In the genomic region with DNA sequence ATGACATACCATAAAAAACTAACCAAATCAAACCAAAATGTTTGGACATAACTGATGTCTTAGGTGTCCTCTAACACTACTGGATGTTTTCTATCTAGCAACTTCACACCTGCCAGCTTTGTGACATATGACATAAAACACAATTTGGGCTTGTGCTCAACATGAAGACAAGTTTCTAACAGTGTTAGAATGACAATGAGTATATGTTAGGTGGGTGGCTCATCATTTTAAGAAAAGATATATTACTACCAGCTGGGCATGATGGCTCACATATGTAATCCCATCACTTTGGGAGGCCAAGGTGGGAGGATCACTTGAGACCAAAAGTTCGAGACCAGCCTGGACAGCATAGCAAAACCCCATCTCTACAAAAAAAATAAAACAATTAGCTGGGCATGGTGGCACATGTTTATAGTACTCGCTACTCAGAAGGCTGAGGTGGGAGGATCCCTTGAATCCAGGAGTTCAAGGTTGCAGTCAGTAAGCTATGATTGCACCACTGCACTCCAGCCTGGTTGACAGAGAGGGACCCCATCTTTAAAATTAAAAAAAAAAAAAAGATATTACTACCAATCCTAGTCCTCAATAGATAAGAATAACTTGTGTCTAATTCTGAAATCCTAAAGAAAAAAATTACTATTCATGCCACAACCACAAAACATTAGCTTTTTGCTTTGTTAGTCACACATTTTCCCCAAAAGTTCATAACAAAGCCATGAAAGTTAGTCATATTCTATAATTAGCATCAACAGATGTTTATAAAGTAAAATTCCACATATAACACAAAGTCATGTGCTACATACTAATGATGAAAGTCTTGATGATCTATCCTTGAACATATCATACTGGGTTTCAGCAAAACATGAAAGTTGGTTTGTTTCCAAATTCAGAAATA, we compare ENCODE assay signal across 13 cellular contexts. TPM values are rescaled to one million over a fixed set of nuclear protein-coding genes. Genes with fewer than 3 reads are reported as not detected.
DNase-seq lines count a peak whose midpoint lies in the region; ATAC-seq and TF ChIP-seq lines count a peak whose summit lies in the region.
"Had no signal": no experiment of that assay in that cellular context is flagged by ENCODE, and none has a peak within 500 bp of the region (broad histone marks: within the 10 kb centered on the region; RNA-seq: fewer than 3 reads in every experiment).

No MANE protein-coding gene starts in this region.

- H4K91ac ChIP-seq in H9 (ENCODE audit: insufficient read length, low read depth, low read length): no peak overlapping the region

- no peak overlapping the region for H3K4me2 ChIP-seq in H9 (ENCODE audit: insufficient read depth, insufficient read length, low read length)

- H2BK12ac ChIP-seq in H9 (ENCODE audit: insufficient read length, low read depth, low read length): no peak overlapping the region

- H3K56ac ChIP-seq in H9 (ENCODE audit: insufficient read length, low read depth, low read length): no peak overlapping the region

- H3K36me3 Mint-ChIP-seq in CD4-positive, alpha-beta T cell (ENCODE audit: low read depth): peaks cover 20% of the 10 kb centered on the region
- no peaks in the 10 kb centered on the region for H3K36me3 Mint-ChIP-seq in H9 (ENCODE audit: insufficient read depth in 1 of 3, low read depth in 3 of 3)

- TF ChIP-seq CTCF in AG09319 (IDR thresholded peaks at IDR 0.05; ENCODE audit: low read depth, low read length) (no peak), cardiac fibroblast (IDR thresholded peaks at IDR 0.05; ENCODE audit: low read depth, low read length) (no peak), H9 (conservative IDR thresholded peaks at IDR 0.05) (no peak)
- TF ChIP-seq CTCF in CD4-positive, alpha-beta T cell (IDR thresholded peaks at IDR 0.05): no peak

- POLR2A ChIA-PET in CD4-positive, alpha-beta T cell (lab: Charles Lee): interaction anchor here (0.6 kb wide), 1 partner anchor 101 kb away, joined by 3 read pairs; no protein-coding TSS in a partner anchor

- no peaks in the 10 kb centered on the region for H3K9me3 ChIP-seq in CD4-positive, alpha-beta T cell (ENCODE audit: control insufficient read depth, low read length)
- H3K9me3 ChIP-seq in H9 (ENCODE audit: control insufficient read depth, low read depth, low read length): no peaks in the 10 kb centered on the region
- H3K9me3 ChIP-seq: sigmoid colon had no signal

- no peaks in the 10 kb centered on the region for H3K79me1 ChIP-seq in H9 (ENCODE audit: insufficient read depth, low read depth, low read length, poor library complexity, severe bottlenecking)

- intact Hi-C loops in CD4-positive, alpha-beta T cell (cut with DNase I, micrococcal nuclease): no loop called here

- H3K27me3 ChIP-seq in CD4-positive, alpha-beta T cell (ENCODE audit: control insufficient read depth, insufficient read depth, low read length): no peaks in the 10 kb centered on the region
- H3K27me3 ChIP-seq in H9 (ENCODE audit: insufficient read depth, low read length): no peaks in the 10 kb centered on the region
- H3K27me3 ChIP-seq: sigmoid colon had no signal

- ATAC-seq in HG03139 (IDR thresholded peaks at IDR 0.05; ENCODE audit: unreplicated experiment) (no peak), HG02938 (IDR thresholded peaks at IDR 0.05; ENCODE audit: unreplicated experiment) (no peak)
- no peak for ATAC-seq in CD4-positive, alpha-beta T cell (ENCODE audit: poor library complexity)

- no peaks in the 10 kb centered on the region for H3K9me3 Mint-ChIP-seq in CD4-positive, alpha-beta T cell
- no peaks in the 10 kb centered on the region for H3K9me3 Mint-ChIP-seq in H9

- H3K4me3 ChIP-seq in cardiac fibroblast (replicated peaks in 1 of 2; ENCODE audit: low read depth in 2 of 2, low read length in 2 of 2): no peak overlapping the region
- H3K4me3 ChIP-seq: lung, sigmoid colon had no signal

- no peak overlapping the region for H3K4ac ChIP-seq in H9 (ENCODE audit: low read depth, low read length)

- peak; percentile 57 for DNase-seq in AG09319 (ENCODE audit: extremely low read depth, low read depth)
- DNase-seq in HS-27A (ENCODE audit: low read depth): peak; percentile 59
- peak; percentile 82 to 90 for DNase-seq in cardiac fibroblast (ENCODE audit: low read depth in 2 of 2)
- peak; percentile 67 for DNase-seq in myocyte (ENCODE audit: low read depth)
- DNase-seq in CD4-positive, alpha-beta T cell: no peak
- DNase-seq in H9: no peak
- DNase-seq: activated CD8-positive, alpha-beta memory T cell treated with anti-CD3 and anti-CD28 coated beads, Interleukin-2, amount 50 U/mL, for 48 hours; DND-41; sigmoid colon; stimulated activated CD8-positive, alpha-beta memory T cell treated with anti-CD3 and anti-CD28 coated beads, Interleukin-4, amount 100 ng/mL, for 48 hours had no signal

- no peak overlapping the region for H3K27ac ChIP-seq in CD4-positive, alpha-beta T cell (ENCODE audit: low read depth, low read length)
- no peak overlapping the region for H3K27ac ChIP-seq in H9 (ENCODE audit: insufficient read length, low read depth, low read length)

- no peak overlapping the region for H2BK20ac ChIP-seq in H9 (ENCODE audit: low read depth, low read length, poor library complexity, severe bottlenecking)

- no peaks in the 10 kb centered on the region; the same call in 1 of the 2 replicates for H3K4me1 ChIP-seq in H9 (ENCODE audit: insufficient read depth, low read length)

- no peak overlapping the region for H3K14ac ChIP-seq in H9 (ENCODE audit: insufficient read depth, low read length)

- no peak overlapping the region for H4K8ac ChIP-seq in H9 (replicated peaks; ENCODE audit: insufficient read length, low read depth, low read length)

- no peak overlapping the region for H3T11ph ChIP-seq in H9 (ENCODE audit: low read length)

- no peaks in the 10 kb centered on the region for H3K27me3 Mint-ChIP-seq in CD4-positive, alpha-beta T cell
- H3K27me3 Mint-ChIP-seq in H9 (ENCODE audit: low read depth): no peaks in the 10 kb centered on the region

- H3K4me3 Mint-ChIP-seq in CD4-positive, alpha-beta T cell: no peak overlapping the region
- H3K4me3 Mint-ChIP-seq in H9: no peak overlapping the region

- H3K18ac ChIP-seq in H9 (ENCODE audit: insufficient read length, low read depth, low read length): no peak overlapping the region

- H3K79me2 ChIP-seq in H9 (ENCODE audit: insufficient read depth, low read length): no peaks in the 10 kb centered on the region

- H3K4me1 Mint-ChIP-seq in CD4-positive, alpha-beta T cell (ENCODE audit: low read depth): no peaks in the 10 kb centered on the region
- no peaks in the 10 kb centered on the region for H3K4me1 Mint-ChIP-seq in H9

- no peak overlapping the region for H2BK15ac ChIP-seq in H9 (ENCODE audit: low read depth, low read length)

- no peaks in the 10 kb centered on the region for H3K23me2 ChIP-seq in H9 (ENCODE audit: insufficient read length, low read depth, low read length, poor library complexity, severe bottlenecking)

- no peak overlapping the region for H3K23ac ChIP-seq in H9 (ENCODE audit: insufficient read length, low read depth, low read length)

- no peak overlapping the region for H2BK5ac ChIP-seq in H9 (ENCODE audit: insufficient read length, low read length)

- no peak overlapping the region for H3K27ac Mint-ChIP-seq in CD4-positive, alpha-beta T cell
- H3K27ac Mint-ChIP-seq in H9: no peak overlapping the region

- CTCF ChIA-PET in CD4-positive, alpha-beta T cell (lab: Charles Lee): interaction anchor here (1.2 kb wide), 1 partner anchor 14 kb away, joined by 3 read pairs; no protein-coding TSS in a partner anchor

- no peak overlapping the region for H2AFZ ChIP-seq in H9 (ENCODE audit: low read length)

- WGBS in H9 (ENCODE audit: extremely low coverage, insufficient read length, low lambda C conversion rate): no CpG with 5 or more reads among the region's 2 CpGs

- H4K20me1 ChIP-seq in H9 (ENCODE audit: control insufficient read depth, insufficient read depth, insufficient read length): no peaks in the 10 kb centered on the region

- H4K5ac ChIP-seq in H9 (ENCODE audit: insufficient read length, low read depth, low read length): no peak overlapping the region

- H3K9ac ChIP-seq in H9 (ENCODE audit: extremely low read depth, insufficient read length, low read length): no peak overlapping the region

- no peak overlapping the region for H2AK5ac ChIP-seq in H9 (ENCODE audit: insufficient read length, low read length)

- no peak overlapping the region for H2BK120ac ChIP-seq in H9 (ENCODE audit: low read depth, low read length, poor library complexity, severe bottlenecking)

RNA-seq across cellular contexts. Expression of a gene that starts 59.9 kb away (rescaled TPM):
- total RNA-seq in myocyte: 64.0 and 87.2 TPM in 2 replicates
- 59.3 TPM for polyA plus RNA-seq in myocyte (2012)
- 10 to 100 TPM; 34.2 to 34.8 TPM for total RNA-seq in CD4-positive, alpha-beta T cell
- total RNA-seq in H9 (2021): 29.5 and 30.7 TPM in 2 replicates

Comparison
In these comparisons a context has a peak if more than half of its experiments do, and no peak if none do; other contexts are left out.
1. DNase-seq: peak in AG09319 (single experiment), HS-27A (single experiment), cardiac fibroblast (2 of 2) and myocyte (single experiment); none in CD4-positive, alpha-beta T cell (0 of 10) and H9 (single experiment).